10 cellular contexts compared by ENCODE assay signal in genomic region chr10:80191589-80192270, GRCh38. TPM values are rescaled to one million over a fixed set of nuclear protein-coding genes. Genes with fewer than 3 reads are reported as not detected.
A peak's percentile ranks its signal among the peaks of the same experiment; 100 is the strongest.
DNase-seq lines count a peak whose midpoint lies in the region; ATAC-seq and TF ChIP-seq lines count a peak whose summit lies in the region.
"Had no signal": no experiment of that assay in that cellular context is flagged by ENCODE, and none has a peak within 500 bp of the region (broad histone marks: within the 10 kb centered on the region; RNA-seq: fewer than 3 reads in every experiment).

No MANE protein-coding gene starts in this region.

- 75 to 77% methylated on average over 13 to 16 of the region's 16 CpGs for WGBS in upper lobe of left lung, 2 donors

- H3K27me3 ChIP-seq in lower lobe of right lung (ENCODE audit: low read depth) = no peaks in the 10 kb centered on the region
- no peaks in the 10 kb centered on the region for H3K27me3 ChIP-seq in upper lobe of left lung

- H3K4me3 Mint-ChIP-seq in activated T-cell treated with anti-CD3 and anti-CD28 coated beads, Interleukin-2, amount 50 U/mL, for 4 hours = peak overlapping the region; percentile 54

- no peaks in the 10 kb centered on the region for H3K9me3 ChIP-seq in lower lobe of right lung
- no peaks in the 10 kb centered on the region for H3K9me3 ChIP-seq in upper lobe of left lung

- H3K36me3 ChIP-seq in lower lobe of right lung (peaks cover 10% of the 10 kb centered on the region), upper lobe of left lung (peaks cover 0 to 3% (median 1%) of the 10 kb centered on the region in 4 donors)

- peaks cover 97% of the 10 kb centered on the region for H3K4me1 ChIP-seq in lower lobe of right lung
- H3K4me1 ChIP-seq in upper lobe of left lung = peaks cover 79 to 86% (median 83%) of the 10 kb centered on the region in 4 donors

- H3K9me3 Mint-ChIP-seq in activated T-cell treated with anti-CD3 and anti-CD28 coated beads, Interleukin-2, amount 50 U/mL, for 4 hours = peaks cover 5% of the 10 kb centered on the region
- H3K9me3 Mint-ChIP-seq in activated naive CD4-positive, alpha-beta T cell treated with anti-CD3 and anti-CD28 coated beads, Interleukin-2, amount 50 U/mL, for 72 hours = peaks cover 5 to 11% of the 10 kb centered on the region in 2 donors

- H3K27me3 Mint-ChIP-seq in activated T-cell treated with anti-CD3 and anti-CD28 coated beads, Interleukin-2, amount 50 U/mL, for 4 hours (ENCODE audit: low read depth) = no peaks in the 10 kb centered on the region

- no peak for TF ChIP-seq CTCF in lower lobe of right lung (IDR thresholded peaks at IDR 0.05)
- no peak for TF ChIP-seq CTCF in upper lobe of left lung (IDR thresholded peaks at IDR 0.05)

- H3K27ac ChIP-seq in lower lobe of right lung (peak overlapping the region; percentile 99), upper lobe of left lung (peak overlapping the region in 3 of 4 donors; percentile 65 to 69 (median 66))

- peaks cover 79% of the 10 kb centered on the region for H3K4me1 Mint-ChIP-seq in activated T-cell treated with anti-CD3 and anti-CD28 coated beads, Interleukin-2, amount 50 U/mL, for 4 hours (ENCODE audit: low read depth)

- peaks cover 13% of the 10 kb centered on the region for H3K36me3 Mint-ChIP-seq in activated T-cell treated with anti-CD3 and anti-CD28 coated beads, Interleukin-2, amount 50 U/mL, for 4 hours (ENCODE audit: insufficient read depth)
- peaks cover 24 to 40% of the 10 kb centered on the region in 2 donors for H3K36me3 Mint-ChIP-seq in activated naive CD4-positive, alpha-beta T cell treated with anti-CD3 and anti-CD28 coated beads, Interleukin-2, amount 50 U/mL, for 72 hours

- intact Hi-C loops in lower lobe of right lung (cut with DNase I) = no loop called here

- peak overlapping the region; percentile 88 to 90 for H3K27ac Mint-ChIP-seq in activated naive CD4-positive, alpha-beta T cell treated with anti-CD3 and anti-CD28 coated beads, Interleukin-2, amount 50 U/mL, for 72 hours

- peak in 1 of 4 donors; percentile 8 for TF ChIP-seq POLR2A in upper lobe of left lung (IDR thresholded peaks at IDR 0.05)

- ATAC-seq in activated T-cell treated with anti-CD3 and anti-CD28 coated beads, Interleukin-2, amount 50 U/mL, for 4 hours = no peak
- no peak for ATAC-seq in activated naive CD4-positive, alpha-beta T cell treated with anti-CD3 and anti-CD28 coated beads, Interleukin-2, amount 50 U/mL, for 72 hours
- peak in 1 of 2 donors; percentile 42 for ATAC-seq in lower lobe of right lung
- peak in 1 of 2 donors; percentile 19 for ATAC-seq in upper lobe of left lung (ENCODE audit: low FRiP score in 2 of 2)

- TF ChIP-seq EP300 in upper lobe of left lung (IDR thresholded peaks at IDR 0.05) = no peak

- H3K4me3 ChIP-seq in lower lobe of right lung = no peak overlapping the region
- no peak overlapping the region for H3K4me3 ChIP-seq in upper lobe of left lung

- DNase-seq in activated T-cell treated with anti-CD3 and anti-CD28 coated beads, Interleukin-2, amount 50 U/mL, for 4 hours = no peak
- DNase-seq in activated T-cell treated with anti-CD3 and anti-CD28 coated beads, Interleukin-2, amount 50 U/mL, for 1 hour = no peak
- peak in 1 of 2 donors; percentile 57 for DNase-seq in activated naive CD4-positive, alpha-beta T cell treated with anti-CD3 and anti-CD28 coated beads, Interleukin-2, amount 50 U/mL, for 72 hours (ENCODE audit: low spot score in 2 of 2)
- DNase-seq in lower lobe of right lung = peak; percentile 60
- peak in 1 of 2 donors; percentile 72 for DNase-seq in upper lobe of left lung
- DNase-seq in cortex of kidney (lab: John Stamatoyannopoulos, UW) = no peak
- no peak for DNase-seq in AML-193 (lab: John Stamatoyannopoulos, UW)
- no peak for DNase-seq in NCI-H526 treated with DMSO at 0.1 percent for 48 hours (lab: John Stamatoyannopoulos, UW)
- DNase-seq: anterior cingulate cortex; stimulated activated CD4-positive, alpha-beta T cell treated with anti-CD3 and anti-CD28 coated beads, Interleukin-1b, Interleukin-23, amount 100 ng/mL, for 48 hours had no signal

RNA-seq across cellular contexts. Expression of gene ANXA11, which starts 13.6 kb away (rescaled TPM):
- 100 to 1,000 TPM; 157 to 161 (median 158) TPM for total RNA-seq in activated T-cell treated with anti-CD3 and anti-CD28 coated beads, Interleukin-2, amount 50 U/mL, for 4 hours
- total RNA-seq in activated naive CD4-positive, alpha-beta T cell treated with anti-CD3 and anti-CD28 coated beads, Interleukin-2, amount 50 U/mL, for 72 hours = 100 to 1,000 TPM; 218 to 304 TPM
- total RNA-seq in lower lobe of right lung = 306 TPM
- total RNA-seq in upper lobe of left lung = 100 to 1,000 TPM; 108 to 327 (median 194) TPM

RNA-seq across cellular contexts. Expression of gene PLAC9, which starts 59.2 kb away (rescaled TPM):
- not detected for total RNA-seq in activated T-cell treated with anti-CD3 and anti-CD28 coated beads, Interleukin-2, amount 50 U/mL, for 4 hours
- total RNA-seq in activated naive CD4-positive, alpha-beta T cell treated with anti-CD3 and anti-CD28 coated beads, Interleukin-2, amount 50 U/mL, for 72 hours = not detected
- total RNA-seq in lower lobe of right lung (38.0 TPM), upper lobe of left lung (10 to 100 TPM in 3 of 6 donors, 1 to 10 TPM in 1, not detected in 2; 7.9 to 82.9 (median 26.5) TPM)
